26 cellular contexts compared by ENCODE assay signal in the genomic region with DNA sequence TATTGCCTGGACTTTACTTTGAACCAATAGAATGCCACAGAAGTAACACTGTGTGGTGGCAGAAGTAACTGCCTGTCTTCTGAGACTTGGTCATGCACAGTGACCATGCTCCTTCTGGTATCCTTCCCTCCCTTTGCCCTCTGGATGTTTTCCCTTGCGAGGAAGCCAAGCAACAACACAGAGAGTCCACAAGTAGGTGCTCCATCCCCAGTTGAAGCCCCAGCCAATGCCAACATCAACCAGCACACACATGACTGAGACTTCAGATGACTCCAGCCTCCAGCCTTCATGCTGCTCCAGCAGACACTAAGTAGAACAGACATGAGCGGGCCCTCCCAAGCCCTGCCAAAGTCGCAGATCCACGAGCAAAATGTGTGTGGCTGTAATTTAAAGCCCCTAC.
DNase-seq lines count a peak whose midpoint lies in the region; ATAC-seq, FAIRE-seq and TF ChIP-seq lines count a peak whose summit lies in the region.
"Had no signal": no experiment of that assay in that cellular context is flagged by ENCODE, and none has a peak within 500 bp of the region (broad histone marks: within the 10 kb centered on the region; RNA-seq: fewer than 3 reads in every experiment).

No MANE protein-coding gene starts in this region.

- H3K9me3 Mint-ChIP-seq in CD4-positive, alpha-beta T cell = no peaks in the 10 kb centered on the region
- H3K9me3 Mint-ChIP-seq: activated CD4-positive, alpha-beta T cell treated with anti-CD3 and anti-CD28 coated beads, Interleukin-2, amount 10 ng/mL, durations not matched to agents 24 days and 14 days; activated naive CD8-positive, alpha-beta T cell treated with anti-CD3 and anti-CD28 coated beads, Interleukin-2, amount 50 U/mL, for 24 hours; dendritic cell treated with granulocyte-macrophage colony-stimulating factor and Interleukin-4, amounts not matched to agents 40 ng/mL and 50 ng/mL, for 4 days; stimulated activated naive CD8-positive, alpha-beta T cell treated with anti-CD3 and anti-CD28 coated beads, Interleukin-15, amount 100 ng/mL, for 72 hours had no signal

- H4K8ac ChIP-seq in mesendoderm (ENCODE audit: low read depth, low read length) = no peak overlapping the region

- H3K36me3 ChIP-seq in RWPE2 (ENCODE audit: low read depth) (no peaks in the 10 kb centered on the region), mesendoderm (ENCODE audit: control insufficient read depth, insufficient read depth, low read length) (no peaks in the 10 kb centered on the region)
- H3K36me3 ChIP-seq: left lung, prostate gland, tibial artery had no signal

- H3K4me3 Mint-ChIP-seq in CD4-positive, alpha-beta T cell = no peak overlapping the region
- H3K4me3 Mint-ChIP-seq: activated CD4-positive, alpha-beta T cell treated with anti-CD3 and anti-CD28 coated beads, Interleukin-2, amount 10 ng/mL, durations not matched to agents 24 days and 14 days; activated naive CD8-positive, alpha-beta T cell treated with anti-CD3 and anti-CD28 coated beads, Interleukin-2, amount 50 U/mL, for 24 hours; dendritic cell treated with granulocyte-macrophage colony-stimulating factor and Interleukin-4, amounts not matched to agents 40 ng/mL and 50 ng/mL, for 4 days; stimulated activated naive CD8-positive, alpha-beta T cell treated with anti-CD3 and anti-CD28 coated beads, Interleukin-15, amount 100 ng/mL, for 72 hours had no signal

- no peak overlapping the region for H2BK120ac ChIP-seq in mesendoderm (ENCODE audit: low read depth, low read length)

- FAIRE-seq in urothelium cell line (lab: Jason Lieb, UNC) = no peak
- FAIRE-seq: endothelial cell of umbilical vein, HTR-8/SVneo had no signal

- 0 out of 3 replicates have a peak, but pooled peaks have one; percentile 18 for ATAC-seq in RWPE2 (ENCODE audit: low read depth)
- ATAC-seq in foreskin keratinocyte = no peak
- no peak for ATAC-seq in GM19328 (IDR thresholded peaks at IDR 0.05; ENCODE audit: unreplicated experiment)
- no peak for ATAC-seq in CD4-positive, alpha-beta T cell (ENCODE audit: poor library complexity)
- ATAC-seq: activated naive CD8-positive, alpha-beta T cell treated with anti-CD3 and anti-CD28 coated beads, Interleukin-2, amount 50 U/mL, for 24 hours; left lung; stimulated activated naive CD8-positive, alpha-beta T cell treated with anti-CD3 and anti-CD28 coated beads, Interleukin-15, amount 100 ng/mL, for 72 hours had no signal

- no peaks in the 10 kb centered on the region for H3K9me3 ChIP-seq in RWPE2 (ENCODE audit: severe bottlenecking)
- no peaks in the 10 kb centered on the region for H3K9me3 ChIP-seq in CD4-positive, alpha-beta T cell (ENCODE audit: control insufficient read depth, low read length)
- H3K9me3 ChIP-seq: left lung, prostate gland, tibial artery had no signal

- no peak overlapping the region for H3K18ac ChIP-seq in mesendoderm (ENCODE audit: low read length)

- no peak overlapping the region for H3K23ac ChIP-seq in mesendoderm (ENCODE audit: low read length)

- TF ChIP-seq CTCF in RWPE2 (IDR thresholded peaks at IDR 0.05; ENCODE audit: poor library complexity, severe bottlenecking) (peak; percentile 8), foreskin keratinocyte (conservative IDR thresholded peaks at IDR 0.05) (peak; percentile 12)
- no peak for TF ChIP-seq CTCF in CD4-positive, alpha-beta T cell (IDR thresholded peaks at IDR 0.05)

- WGBS in mesendoderm (ENCODE audit: extremely low coverage, insufficient coverage, low lambda C conversion rate) = no CpG with 5 or more reads among the region's 4 CpGs

- H3K79me2 ChIP-seq in mesendoderm (ENCODE audit: control insufficient read depth, insufficient read depth, low read length) = no peaks in the 10 kb centered on the region

- H3K27ac Mint-ChIP-seq in CD4-positive, alpha-beta T cell = no peak overlapping the region
- H3K27ac Mint-ChIP-seq: activated CD4-positive, alpha-beta T cell treated with anti-CD3 and anti-CD28 coated beads, Interleukin-2, amount 10 ng/mL, durations not matched to agents 24 days and 14 days; activated naive CD8-positive, alpha-beta T cell treated with anti-CD3 and anti-CD28 coated beads, Interleukin-2, amount 50 U/mL, for 24 hours; dendritic cell treated with granulocyte-macrophage colony-stimulating factor and Interleukin-4, amounts not matched to agents 40 ng/mL and 50 ng/mL, for 4 days; stimulated activated naive CD8-positive, alpha-beta T cell treated with anti-CD3 and anti-CD28 coated beads, Interleukin-15, amount 100 ng/mL, for 72 hours had no signal

- no peak overlapping the region for H2BK5ac ChIP-seq in mesendoderm (ENCODE audit: low read length)

- peak; percentile 25 for DNase-seq in ELF-1 (ENCODE audit: low read depth, low spot score)
- DNase-seq in RWPE2 (ENCODE audit: low spot score) = no peak
- DNase-seq in foreskin keratinocyte = no peak
- peak; percentile 85 for DNase-seq in mesendoderm
- no peak for DNase-seq in T1000 (lab: John Stamatoyannopoulos, UW)
- no peak for DNase-seq in urothelium cell line (ENCODE audit: low spot score)
- no peak for DNase-seq in CD4-positive, alpha-beta T cell
- DNase-seq: activated CD4-positive, alpha-beta T cell treated with anti-CD3 and anti-CD28 coated beads, Interleukin-2, amount 10 ng/mL, durations not matched to agents 24 days and 14 days; activated naive CD8-positive, alpha-beta T cell treated with anti-CD3 and anti-CD28 coated beads, Interleukin-2, amount 50 U/mL, for 24 hours; activated T-cell treated with anti-CD3 and anti-CD28 coated beads, Interleukin-2, amount 50 U/mL, for 48 hours; central memory CD4-positive, alpha-beta T cell; GDM1; glutamatergic neuron; KBM-7; left lung; NCI-H1417; NCI-H2029 treated with DMSO at 0.1 percent for 48 hours; NCI-H526 treated with DMSO at 0.1 percent for 48 hours; stimulated activated naive CD8-positive, alpha-beta T cell treated with anti-CD3 and anti-CD28 coated beads, Interleukin-15, amount 100 ng/mL, for 72 hours; tibial artery had no signal

- no peak overlapping the region for H4K5ac ChIP-seq in mesendoderm (ENCODE audit: low read length)

- no peaks in the 10 kb centered on the region for H3K79me1 ChIP-seq in mesendoderm (ENCODE audit: low read length)

- no peaks in the 10 kb centered on the region for H3K4me1 Mint-ChIP-seq in CD4-positive, alpha-beta T cell (ENCODE audit: low read depth)
- H3K4me1 Mint-ChIP-seq: activated CD4-positive, alpha-beta T cell treated with anti-CD3 and anti-CD28 coated beads, Interleukin-2, amount 10 ng/mL, durations not matched to agents 24 days and 14 days; activated naive CD8-positive, alpha-beta T cell treated with anti-CD3 and anti-CD28 coated beads, Interleukin-2, amount 50 U/mL, for 24 hours; stimulated activated naive CD8-positive, alpha-beta T cell treated with anti-CD3 and anti-CD28 coated beads, Interleukin-15, amount 100 ng/mL, for 72 hours had no signal

- intact Hi-C loops in CD4-positive, alpha-beta T cell (cut with DNase I, micrococcal nuclease) = no loop called here

- H3K56ac ChIP-seq in mesendoderm (ENCODE audit: low read length) = no peak overlapping the region

- no peak overlapping the region for H2AK5ac ChIP-seq in mesendoderm (ENCODE audit: low read length)

- H3K27ac ChIP-seq in RWPE2 (ENCODE audit: poor library complexity, severe bottlenecking) = no peak overlapping the region
- no peak overlapping the region for H3K27ac ChIP-seq in foreskin keratinocyte
- H3K27ac ChIP-seq in mesendoderm (ENCODE audit: low read depth, low read length) = no peak overlapping the region
- H3K27ac ChIP-seq in CD4-positive, alpha-beta T cell (ENCODE audit: low read depth, low read length) = no peak overlapping the region
- H3K27ac ChIP-seq: left lung, prostate gland, tibial artery, VCaP had no signal

- H3K4me3 ChIP-seq in RWPE2 (ENCODE audit: severe bottlenecking) (no peak overlapping the region), mesendoderm (ENCODE audit: low read length) (no peak overlapping the region)
- H3K4me3 ChIP-seq: left lung, prostate gland, tibial artery had no signal

- H3K4me1 ChIP-seq in RWPE2 (ENCODE audit: insufficient read depth, poor library complexity, severe bottlenecking) (no peaks in the 10 kb centered on the region), foreskin keratinocyte (no peaks in the 10 kb centered on the region), mesendoderm (ENCODE audit: control insufficient read depth, low read depth, low read length) (no peaks in the 10 kb centered on the region)
- H3K4me1 ChIP-seq: left lung, prostate gland, tibial artery had no signal

- no peak overlapping the region for H2BK15ac ChIP-seq in mesendoderm (replicated peaks; ENCODE audit: low read depth)

- no peak overlapping the region for H3K4me2 ChIP-seq in mesendoderm (ENCODE audit: low read length)

- CTCF ChIA-PET in CD4-positive, alpha-beta T cell (lab: Charles Lee) = no interaction called here

- peaks cover 5% of the 10 kb centered on the region for H3K27me3 Mint-ChIP-seq in CD4-positive, alpha-beta T cell
- H3K27me3 Mint-ChIP-seq: activated naive CD8-positive, alpha-beta T cell treated with anti-CD3 and anti-CD28 coated beads, Interleukin-2, amount 50 U/mL, for 24 hours; dendritic cell treated with granulocyte-macrophage colony-stimulating factor and Interleukin-4, amounts not matched to agents 40 ng/mL and 50 ng/mL, for 4 days; stimulated activated naive CD8-positive, alpha-beta T cell treated with anti-CD3 and anti-CD28 coated beads, Interleukin-15, amount 100 ng/mL, for 72 hours had no signal

- H3K4ac ChIP-seq in mesendoderm (ENCODE audit: low read depth, low read length) = no peak overlapping the region

- POLR2A ChIA-PET in CD4-positive, alpha-beta T cell (lab: Charles Lee) = no interaction called here

- H3K27me3 ChIP-seq in RWPE2 (ENCODE audit: insufficient read depth, poor library complexity, severe bottlenecking) = no peaks in the 10 kb centered on the region
- H3K27me3 ChIP-seq in foreskin keratinocyte = no peaks in the 10 kb centered on the region
- H3K27me3 ChIP-seq in mesendoderm (ENCODE audit: insufficient read depth, low read length, poor library complexity) = no peaks in the 10 kb centered on the region
- no peaks in the 10 kb centered on the region for H3K27me3 ChIP-seq in CD4-positive, alpha-beta T cell (ENCODE audit: control insufficient read depth, insufficient read depth, low read length)
- H3K27me3 ChIP-seq: left lung, tibial artery had no signal

- no peaks in the 10 kb centered on the region for H3K36me3 Mint-ChIP-seq in CD4-positive, alpha-beta T cell (ENCODE audit: low read depth)

- no peak overlapping the region for H3K9ac ChIP-seq in mesendoderm (ENCODE audit: low read length)

Comparison
In these comparisons a context has a peak if more than half of its experiments do, and no peak if none do; other contexts are left out.
1. DNase-seq: peak in ELF-1 (single experiment) and mesendoderm (single experiment); none in RWPE2 (single experiment), foreskin keratinocyte (0 of 2), T1000 (single experiment), urothelium cell line (single experiment) and CD4-positive, alpha-beta T cell (0 of 10).